ENCODE assay signal across 22 cellular contexts in genomic region chr7:34109936-34110626, GRCh38.
DNase-seq lines count a peak whose midpoint lies in the region; ATAC-seq, FAIRE-seq and TF ChIP-seq lines count a peak whose summit lies in the region.
"Had no signal": no experiment of that assay in that cellular context is flagged by ENCODE, and none has a peak within 500 bp of the region (broad histone marks: within the 10 kb centered on the region; RNA-seq: fewer than 3 reads in every experiment).

No MANE protein-coding gene starts in this region.

- TF ChIP-seq POLR2A in HepG2 (IDR thresholded peaks at IDR 0.05; ENCODE audit: insufficient read depth in 1 of 2, low read depth in 2 of 2, low read length in 2 of 2): no peak

- no TSS peak for BruUV-seq in HepG2 (replicated peaks; lab: Mats Ljungman, UMichigan)

- H3K4me3 ChIP-seq in liver (ENCODE audit: low read depth in 1 of 3, low read length in 3 of 3) (no peak overlapping the region), HepG2 (replicated peaks in 1 of 3; ENCODE audit: insufficient read depth in 1 of 3, low read depth in 2 of 3, low read length in 3 of 3) (no peak overlapping the region), heart right ventricle (no peak overlapping the region)
- H3K4me3 ChIP-seq: GM12878, GM23338 had no signal

- in situ Hi-C loops in HepG2 (cut with HindIII; ENCODE audit: extremely low pct_ligation_motif_present, low pct_unique_long_range_greater_than_20kb): no loop called here

- H3K4me2 ChIP-seq in HepG2 (ENCODE audit: low read depth, low read length): no peak overlapping the region
- H3K4me2 ChIP-seq: GM23338 had no signal

- no peak overlapping the region for H2AFZ ChIP-seq in HepG2 (ENCODE audit: low read length)
- H2AFZ ChIP-seq: GM23338 had no signal

- DNase-seq in DMS153 (lab: John Stamatoyannopoulos, UW): peak; percentile 22
- no peak for DNase-seq in DMS153 treated with DMSO at 0.1 percent for 48 hours (lab: John Stamatoyannopoulos, UW; ENCODE audit: unreplicated experiment)
- no peak for DNase-seq in HepG2 (ENCODE audit: low spot score)
- no peak for DNase-seq in heart right ventricle
- DNase-seq in activated CD4-positive, alpha-beta T cell treated with anti-CD3 and anti-CD28 coated beads, Interleukin-2, amount 50 U/mL, for 48 hours: no peak
- no peak for DNase-seq in stimulated activated naive CD8-positive, alpha-beta T cell treated with anti-CD3 and anti-CD28 coated beads, Interleukin-15, Interleukin-2, amounts not matched to agents 100 U/mL and 50 U/mL, for 24 hours
- DNase-seq: AML-193, GF-D8, HCEC 1CT, MM.1S, NCI-H1092 treated with DMSO at 0.1 percent for 48 hours, NCI-H146, NCI-H2029 treated with DMSO at 0.1 percent for 48 hours, NCI-H2227 treated with DMSO at 0.1 percent for 48 hours, NCI-H524 treated with DMSO at 0.1 percent for 48 hours had no signal

- POLR2A ChIA-PET in HepG2 (lab: Yijun Ruan, JAX): no interaction called here

- no peaks in the 10 kb centered on the region for H3K27me3 ChIP-seq in liver (ENCODE audit: control insufficient read depth in 4 of 4, insufficient read depth in 4 of 4, low read length in 3 of 4)
- no peaks in the 10 kb centered on the region for H3K27me3 ChIP-seq in HepG2 (ENCODE audit: control insufficient read depth in 1 of 2, insufficient read depth in 2 of 2, low read length in 2 of 2)
- H3K27me3 ChIP-seq in heart right ventricle: no peaks in the 10 kb centered on the region

- H4K20me1 ChIP-seq in HepG2 (ENCODE audit: insufficient read depth, low read length): no peaks in the 10 kb centered on the region

- H3K79me2 ChIP-seq in HepG2 (ENCODE audit: insufficient read depth, low read length): no peaks in the 10 kb centered on the region

- 31% methylated on average over 7 of the region's 7 CpGs for WGBS in liver
- 17% methylated on average over 7 of the region's 7 CpGs for WGBS in HepG2 (ENCODE audit: low lambda C conversion rate)
- 45 to 52% methylated on average over 7 of the region's 7 CpGs for WGBS in heart right ventricle, 2 donors

- ATAC-seq in HepG2: no peak
- ATAC-seq in heart right ventricle: peak in 5 of 8 donors; percentile 27 to 47 (median 38)
- no peak for ATAC-seq in GM19397 (IDR thresholded peaks at IDR 0.05; ENCODE audit: unreplicated experiment)
- no peak for ATAC-seq in stimulated activated naive CD8-positive, alpha-beta T cell treated with anti-CD3 and anti-CD28 coated beads, Interleukin-15, Interleukin-2, amounts not matched to agents 100 U/mL and 50 U/mL, for 24 hours
- ATAC-seq: GM12878, GM23338, Panc1 had no signal

- intact Hi-C loops in HepG2 (cut with micrococcal nuclease; ENCODE audit: unreplicated experiment): no loop called here
- intact Hi-C loops in heart right ventricle (cut with DNase I): loop anchor here in 1 of 10 donors (10.0 kb wide), 1 partner anchor 415 kb away; no protein-coding TSS in a partner anchor

- H3K9ac ChIP-seq in liver (ENCODE audit: low read depth in 1 of 2, low read length in 2 of 2): no peak overlapping the region
- H3K9ac ChIP-seq in HepG2 (ENCODE audit: insufficient read depth, low read depth, low read length): no peak overlapping the region

- CTCF ChIA-PET in HepG2 (lab: Yijun Ruan, JAX; ENCODE audit: low intra/inter-chr PET ratio, low total read pairs): no interaction called here

- H3K36me3 ChIP-seq in liver (ENCODE audit: control insufficient read depth in 4 of 4, insufficient read depth in 3 of 4, low read depth in 1 of 4, low read length in 3 of 4) (no peaks in the 10 kb centered on the region), HepG2 (replicated peaks in 1 of 2; ENCODE audit: control insufficient read depth in 1 of 2, insufficient read depth in 2 of 2, low read length in 2 of 2) (no peaks in the 10 kb centered on the region), heart right ventricle (no peaks in the 10 kb centered on the region)

- TF ChIP-seq EP300 in HepG2 (IDR thresholded peaks at IDR 0.05; ENCODE audit: low read depth in 2 of 2, low read length in 2 of 2): no peak
- TF ChIP-seq EP300 in HepG2 (CRISPR knock-in tag; IDR thresholded peaks at IDR 0.05; ENCODE audit: borderline replicate concordance): no peak

- peak overlapping the region in 1 of 2 donors; percentile 31 for H3K27ac ChIP-seq in liver (ENCODE audit: low read depth in 1 of 2, low read length in 2 of 2)
- H3K27ac ChIP-seq in HepG2 (ENCODE audit: extremely low read length, insufficient read depth, low read length): no peak overlapping the region
- no peak overlapping the region for H3K27ac ChIP-seq in heart right ventricle
- H3K27ac ChIP-seq: 22Rv1, C4-2B had no signal

- TF ChIP-seq CTCF in liver (IDR thresholded peaks at IDR 0.05; ENCODE audit: low read depth, low read length, missing input control) (no peak), HepG2 (CRISPR knock-in tag; IDR thresholded peaks at IDR 0.05) (no peak), heart right ventricle (IDR thresholded peaks at IDR 0.05) (no peak)

- no peaks in the 10 kb centered on the region for H3K9me3 ChIP-seq in liver (ENCODE audit: control insufficient read depth in 4 of 4, low read length in 3 of 4)
- H3K9me3 ChIP-seq in HepG2 (ENCODE audit: low read length): no peaks in the 10 kb centered on the region
- peaks cover 0 to 3% (median 0%) of the 10 kb centered on the region in 11 donors for H3K9me3 ChIP-seq in heart right ventricle

- FAIRE-seq in HepG2 (lab: Jason Lieb, UNC): no peak
- FAIRE-seq: GM12878 had no signal

- no peak for TF ChIP-seq RAD21 in liver (IDR thresholded peaks at IDR 0.05)
- no peak for TF ChIP-seq RAD21 in HepG2 (CRISPR knock-in tag; IDR thresholded peaks at IDR 0.05)

- H3K4me1 ChIP-seq in liver (ENCODE audit: control insufficient read depth in 4 of 4, insufficient read depth in 4 of 4, low read length in 3 of 4) (peaks cover 7 to 16% (median 14%) of the 10 kb centered on the region in 4 donors), HepG2 (ENCODE audit: insufficient read depth, low read length) (no peaks in the 10 kb centered on the region), heart right ventricle (peaks cover 0 to 15% (median 3%) of the 10 kb centered on the region in 9 donors)

TF ChIP-seq in liver, 16 proteins besides CTCF, POLR2A, EP300 and RAD21 (continues in another document):
- TF ChIP-seq HNF4A (conservative IDR thresholded peaks at IDR 0.05) (peak in 1 of 2 donors; percentile 66), RXRA (IDR thresholded peaks at IDR 0.05) (peak in 1 of 2 donors; percentile 82), FOXA2 (IDR thresholded peaks at IDR 0.05) (peak; percentile 14), ATF3 (IDR thresholded peaks at IDR 0.05) (no peak), TAF1 (conservative IDR thresholded peaks at IDR 0.05) (no peak), HNF4G (IDR thresholded peaks at IDR 0.05) (no peak), NR2F2 (IDR thresholded peaks at IDR 0.05) (no peak), YY1 (IDR thresholded peaks at IDR 0.05) (peak; percentile 22), SP1 (IDR thresholded peaks at IDR 0.05) (no peak)

TF ChIP-seq in HepG2, 621 proteins besides CTCF, POLR2A, EP300 and RAD21 (continues in another document):
- no peak for TF ChIP-seq POLR2AphosphoS2 (IDR thresholded peaks at IDR 0.05; ENCODE audit: low read depth, low read length)
- no peak for TF ChIP-seq STAT5B (CRISPR knock-in tag; IDR thresholded peaks at IDR 0.05)
- TF ChIP-seq ZNF768 (CRISPR knock-in tag; IDR thresholded peaks at IDR 0.05): no peak
- TF ChIP-seq ZBTB44 (CRISPR knock-in tag; IDR thresholded peaks at IDR 0.05): no peak
- no peak for TF ChIP-seq ZNF224 (CRISPR knock-in tag; IDR thresholded peaks at IDR 0.05)
- no peak for TF ChIP-seq ZBTB21 (CRISPR knock-in tag; IDR thresholded peaks at IDR 0.05)
- TF ChIP-seq ZNF770 (CRISPR knock-in tag; IDR thresholded peaks at IDR 0.05): no peak
- no peak for TF ChIP-seq ZNF274 (CRISPR knock-in tag; IDR thresholded peaks at IDR 0.05)
- no peak for TF ChIP-seq ZNF546 (CRISPR knock-in tag; conservative IDR thresholded peaks at IDR 0.05)
- TF ChIP-seq ZNF136 (CRISPR knock-in tag; IDR thresholded peaks at IDR 0.05; ENCODE audit: low read depth): no peak

Comparison
In these comparisons a context has a peak if more than half of its experiments do, and no peak if none do; other contexts are left out.
1. ATAC-seq: peak in heart right ventricle (5 of 8); none in HepG2 (single experiment), GM19397 (single experiment) and stimulated activated naive CD8-positive, alpha-beta T cell treated with anti-CD3 and anti-CD28 coated beads, Interleukin-15, Interleukin-2, amounts not matched to agents 100 U/mL and 50 U/mL, for 24 hours (single experiment).